In the genomic region with DNA sequence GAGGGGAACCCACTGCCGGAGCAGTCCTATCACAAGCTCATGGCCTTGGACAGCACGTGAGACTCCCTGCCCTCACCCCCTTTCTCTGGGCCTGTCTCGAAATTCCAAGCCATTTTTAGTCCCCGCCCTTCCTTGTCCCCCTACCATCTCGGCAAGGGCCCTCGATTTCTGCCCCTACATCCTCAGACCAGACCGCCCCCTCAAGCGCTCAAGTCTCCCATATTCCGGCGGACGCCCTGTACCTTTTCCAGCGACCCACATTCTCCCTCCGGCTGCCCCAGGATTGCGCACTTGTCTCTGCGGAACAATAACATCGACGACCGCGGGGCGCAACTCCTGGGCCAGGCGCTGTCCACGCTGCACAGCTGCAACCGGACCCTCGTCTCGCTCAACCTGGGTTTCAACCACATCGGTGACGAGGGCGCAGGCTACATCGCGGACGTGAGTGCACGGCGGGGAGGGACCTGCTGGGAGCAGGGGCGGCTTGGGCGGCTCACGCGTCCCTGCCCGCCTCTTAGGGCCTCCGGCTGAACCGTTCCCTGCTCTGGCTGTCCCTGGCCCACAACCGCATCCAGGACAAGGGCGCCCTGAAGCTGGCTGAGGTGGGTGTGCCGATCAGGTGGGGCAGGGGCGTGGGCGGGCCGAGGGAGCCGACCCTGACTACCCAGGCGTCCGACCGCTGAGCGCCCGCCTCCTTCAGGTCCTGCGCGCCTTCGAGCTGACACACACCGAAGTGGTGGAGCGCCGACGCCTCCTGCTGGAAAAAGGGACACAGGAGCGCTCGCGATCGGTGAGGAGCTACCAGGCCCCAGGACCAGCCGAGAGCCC, we compare ENCODE assay signal across 1 cellular context.
TF ChIP-seq lines count a peak whose summit lies in the region.

No MANE protein-coding gene starts in this region.

TF ChIP-seq in GM12878, 131 proteins besides CTCF, POLR2A, EP300 and RAD21 (continued from another document):
- no peak for TF ChIP-seq KLF5 (IDR thresholded peaks at IDR 0.05; ENCODE audit: partially characterized antibody)
- TF ChIP-seq TAF1 (IDR thresholded peaks at IDR 0.05; ENCODE audit: borderline replicate concordance, low read depth, low read length) = no peak
- TF ChIP-seq SRF (IDR thresholded peaks at IDR 0.05; ENCODE audit: low read depth in 2 of 2, low read length in 2 of 2) = no peak
TF ChIP-seq in GM12878: peak in this region for 3.
